In the genomic region with DNA sequence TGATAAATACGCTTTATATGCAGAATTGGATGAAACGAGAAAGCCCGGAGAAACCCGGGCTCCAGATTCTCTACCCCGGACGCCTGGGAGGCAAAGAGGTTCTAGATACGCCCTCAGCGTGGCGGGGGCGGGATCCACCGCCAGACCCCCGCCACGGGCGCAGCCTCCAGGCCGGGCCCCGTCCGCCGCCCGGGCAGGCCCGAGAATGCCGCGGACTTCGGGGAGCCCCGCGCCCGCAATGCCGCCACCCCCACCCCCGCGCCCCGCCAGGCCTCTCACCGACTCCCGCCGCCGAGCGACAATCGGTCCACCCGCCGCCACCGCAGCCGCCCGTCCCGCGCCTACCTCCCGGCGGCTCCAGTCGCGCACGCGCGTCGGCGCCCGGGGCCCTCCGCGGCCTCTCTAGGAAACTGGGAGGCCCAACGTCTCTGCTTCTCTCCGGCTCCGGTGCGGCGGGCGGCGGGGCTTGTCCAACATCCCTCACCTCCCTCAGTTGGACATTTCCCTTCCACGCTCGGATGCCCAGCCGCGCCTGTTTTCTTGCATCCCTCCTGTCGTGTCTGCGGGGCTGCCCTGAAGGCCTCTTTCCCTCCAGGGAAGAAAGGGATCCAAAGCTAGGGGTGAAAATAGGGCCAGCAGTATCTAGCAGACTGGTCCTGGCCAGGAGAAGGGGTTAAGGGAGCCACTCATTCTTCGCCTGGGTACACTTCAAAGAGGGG, we compare ENCODE assay signal across 8 cellular contexts. TPM values are rescaled to one million over a fixed set of nuclear protein-coding genes. Genes with fewer than 3 reads are reported as not detected.
DNase-seq lines count a peak whose midpoint lies in the region; ATAC-seq and TF ChIP-seq lines count a peak whose summit lies in the region.

Gene ZNF445, minus strand, starts transcription at position 359 of the 719 bp plus-strand sequence. CDS start 22,121 bp downstream, outside the sequence.

- intact Hi-C loops in CD4-positive, alpha-beta memory T cell (cut with micrococcal nuclease) = loop anchor here (1.0 kb wide), 5 partner anchors 33 to 284 kb away; partner anchors contain the start of genes KIAA1143, KIF15, TCAIM and ZNF501
- intact Hi-C loops in mucosa of descending colon (cut with DNase I, micrococcal nuclease) = no loop called here

- no peak for TF ChIP-seq CTCF in OCI-LY3 (IDR thresholded peaks at IDR 0.05; ENCODE audit: low read depth, low read length)
- TF ChIP-seq CTCF in epithelial cell of esophagus (IDR thresholded peaks at IDR 0.05; ENCODE audit: insufficient read depth, low read depth, low read length, missing control alignments) = no peak
- no peak for TF ChIP-seq CTCF in mucosa of descending colon (IDR thresholded peaks at IDR 0.05)

- H3K27me3 Mint-ChIP-seq in CD4-positive, alpha-beta memory T cell = no peaks in the 10 kb centered on the region

- H3K9me3 Mint-ChIP-seq in CD4-positive, alpha-beta memory T cell = peaks cover 0 to 2% (median 0%) of the 10 kb centered on the region in 8 donors

- peaks cover 17 to 50% (median 32%) of the 10 kb centered on the region in 4 donors for H3K4me1 Mint-ChIP-seq in CD4-positive, alpha-beta memory T cell

- peak within 1 kb of the TSS; percentile 79 to 96 (median 90) for H3K27ac Mint-ChIP-seq in CD4-positive, alpha-beta memory T cell

- peaks cover 28% of the 10 kb centered on the region for H3K4me1 ChIP-seq in CD4-positive, alpha-beta memory T cell (ENCODE audit: insufficient read depth, low read length)
- H3K4me1 ChIP-seq in OCI-LY3 (ENCODE audit: low read length) = peaks cover 17% of the 10 kb centered on the region
- H3K4me1 ChIP-seq in mucosa of descending colon (ENCODE audit: low read depth) = peaks cover 2% of the 10 kb centered on the region

- H3K4me3 Mint-ChIP-seq in CD4-positive, alpha-beta memory T cell = peak within 1 kb of the TSS; percentile 93 to 98 (median 94)

- CTCF ChIA-PET in CD4-positive, alpha-beta memory T cell (lab: Charles Lee; ENCODE audit: partially characterized antibody) = interaction anchor here (1.0 to 1.4 kb wide), 3 partner anchors 31 to 38 kb away, joined by 4 to 6 read pairs (median 4); no protein-coding TSS in a partner anchor

- ATAC-seq in GM19455 (IDR thresholded peaks at IDR 0.05; ENCODE audit: unreplicated experiment) (peak; percentile 83), mucosa of descending colon (peak; percentile 99)

- H3K4me2 ChIP-seq in OCI-LY3 (ENCODE audit: low read length) = peak within 1 kb of the TSS; percentile 91

- no peaks in the 10 kb centered on the region for H3K9me3 ChIP-seq in CD4-positive, alpha-beta memory T cell (ENCODE audit: control insufficient read depth in 1 of 2, low read length in 2 of 2)
- no peaks in the 10 kb centered on the region for H3K9me3 ChIP-seq in OCI-LY3 (ENCODE audit: insufficient read depth, low read length)
- H3K9me3 ChIP-seq in mucosa of descending colon = no peaks in the 10 kb centered on the region

- H3K79me2 ChIP-seq in OCI-LY3 (ENCODE audit: low read length) = peaks cover 44% of the 10 kb centered on the region

- H4K20me1 ChIP-seq in OCI-LY3 (ENCODE audit: insufficient read depth, low read length) = peaks cover 7% of the 10 kb centered on the region

- peak within 1 kb of the TSS; percentile 99 for H2AFZ ChIP-seq in OCI-LY3 (ENCODE audit: low read depth, low read length)

- DNase-seq in CD4-positive, alpha-beta memory T cell = peak; percentile 72 to 82 (median 81)
- DNase-seq in HS-5 (ENCODE audit: low read depth) = peak; percentile 30
- peak; percentile 88 for DNase-seq in activated CD8-positive, alpha-beta memory T cell treated with anti-CD3 and anti-CD28 coated beads, Interleukin-2, amount 50 U/mL, for 48 hours
- DNase-seq in epithelial cell of esophagus (ENCODE audit: low read depth) = peak; percentile 81
- peak; percentile 77 to 86 (median 85) for DNase-seq in mucosa of descending colon
- peak; percentile 64 to 70 for DNase-seq in stimulated activated CD8-positive, alpha-beta memory T cell treated with anti-CD3 and anti-CD28 coated beads, Interleukin-2, amount 100 ng/mL, for 48 hours (ENCODE audit: low read depth in 2 of 2)

- H3K27ac ChIP-seq in CD4-positive, alpha-beta memory T cell (ENCODE audit: low read depth, low read length) = peak within 1 kb of the TSS; percentile 42
- no peak within 1 kb of the TSS for H3K27ac ChIP-seq in OCI-LY3 (ENCODE audit: low read length)

- H3K27me3 ChIP-seq in CD4-positive, alpha-beta memory T cell (ENCODE audit: insufficient read depth, low read length) = no peaks in the 10 kb centered on the region
- no peaks in the 10 kb centered on the region for H3K27me3 ChIP-seq in OCI-LY3 (ENCODE audit: low read depth, low read length)

- peaks cover 0 to 4% of the 10 kb centered on the region in 2 donors for H3K36me3 Mint-ChIP-seq in CD4-positive, alpha-beta memory T cell

- no peaks in the 10 kb centered on the region for H3K36me3 ChIP-seq in CD4-positive, alpha-beta memory T cell (ENCODE audit: insufficient read depth, low read length)
- H3K36me3 ChIP-seq in OCI-LY3 (replicated peaks; ENCODE audit: low read depth, low read length) = no peaks in the 10 kb centered on the region
- no peaks in the 10 kb centered on the region for H3K36me3 ChIP-seq in mucosa of descending colon (ENCODE audit: low read depth)

- peak within 1 kb of the TSS; percentile 62 for H3K9ac ChIP-seq in OCI-LY3 (ENCODE audit: low read length)

- POLR2A ChIA-PET in CD4-positive, alpha-beta memory T cell (lab: Charles Lee; ENCODE audit: partially characterized antibody) = interaction anchor here (0.8 to 2.8 kb wide), 5 partner anchors 33 to 252 kb away, joined by 3 to 32 read pairs (median 7); partner anchors contain the start of genes TCAIM and ZNF501

- peak within 1 kb of the TSS; percentile 44 to 68 for H3K4me3 ChIP-seq in CD4-positive, alpha-beta memory T cell (ENCODE audit: low read length in 2 of 2)
- peak within 1 kb of the TSS; percentile 79 for H3K4me3 ChIP-seq in OCI-LY3 (ENCODE audit: low read length)
- peak within 1 kb of the TSS; percentile 82 for H3K4me3 ChIP-seq in epithelial cell of esophagus (ENCODE audit: low read length)
- H3K4me3 ChIP-seq in mucosa of descending colon = peak within 1 kb of the TSS; percentile 61

RNA-seq across cellular contexts. Expression of gene ZNF445, which starts in this region (rescaled TPM):
- 10 to 100 TPM; 30.0 to 31.5 TPM for total RNA-seq in CD4-positive, alpha-beta memory T cell
- polyA plus RNA-seq in CD4-positive, alpha-beta memory T cell = 1 to 10 TPM in 1 of 2 donors, under 1 TPM in 1; 0.57 to 3.8 TPM
- 10 to 100 TPM; 10.0 to 26.4 (median 16.8) TPM for total RNA-seq in mucosa of descending colon

Comparison
In these comparisons a context has a peak if more than half of its experiments do, and no peak if none do; other contexts are left out.
1. DNase-seq: peak in every context shown above with its lines; median percentile 88 in activated CD8-positive, alpha-beta memory T cell treated with anti-CD3 and anti-CD28 coated beads, Interleukin-2, amount 50 U/mL, for 48 hours; 85 in mucosa of descending colon; 81 in CD4-positive, alpha-beta memory T cell; 81 in epithelial cell of esophagus; 67 in stimulated activated CD8-positive, alpha-beta memory T cell treated with anti-CD3 and anti-CD28 coated beads, Interleukin-2, amount 100 ng/mL, for 48 hours; 30 in HS-5.